8 cellular contexts compared by ENCODE assay signal in genomic region chr1:226674892-226675719, GRCh38.
DNase-seq lines count a peak whose midpoint lies in the region; ATAC-seq and TF ChIP-seq lines count a peak whose summit lies in the region.

No MANE protein-coding gene starts in this region.

- DNase-seq in stimulated activated CD4-positive, alpha-beta T cell treated with anti-CD3 and anti-CD28 coated beads, Interleukin-15, amount 100 ng/mL, for 24 hours = peak; percentile 68
- DNase-seq in stimulated activated CD4-positive, alpha-beta T cell treated with anti-CD3 and anti-CD28 coated beads, Interleukin-2, amount 100 ng/mL, for 48 hours = no peak
- DNase-seq in activated CD4-positive, alpha-beta T cell treated with anti-CD3 and anti-CD28 coated beads, Interleukin-2, amount 10 ng/mL, durations not matched to agents 24 days and 14 days = peak; percentile 94
- DNase-seq in spleen = peak; percentile 90
- no peak for DNase-seq in SHP77 treated with DMSO at 0.1 percent for 48 hours (lab: John Stamatoyannopoulos, UW)
- DNase-seq in HT-29 (ENCODE audit: low spot score) = no peak

- peaks cover 76% of the 10 kb centered on the region for H3K4me1 Mint-ChIP-seq in activated CD4-positive, alpha-beta T cell treated with anti-CD3 and anti-CD28 coated beads, Interleukin-2, amount 10 ng/mL, durations not matched to agents 24 days and 14 days

- WGBS in esophagus, 2 donors = 50% methylated on average over 17 of the region's 17 CpGs
- 6 to 15% (median 8%) methylated on average over 17 of the region's 17 CpGs for WGBS in spleen, 5 donors

- H3K36me3 Mint-ChIP-seq in activated CD4-positive, alpha-beta T cell treated with anti-CD3 and anti-CD28 coated beads, Interleukin-2, amount 10 ng/mL, durations not matched to agents 24 days and 14 days (ENCODE audit: low read depth) = peaks cover 32% of the 10 kb centered on the region

- H3K27ac Mint-ChIP-seq in activated CD4-positive, alpha-beta T cell treated with anti-CD3 and anti-CD28 coated beads, Interleukin-2, amount 10 ng/mL, durations not matched to agents 24 days and 14 days = peak overlapping the region; percentile 88

- no peaks in the 10 kb centered on the region for H3K9me3 Mint-ChIP-seq in activated CD4-positive, alpha-beta T cell treated with anti-CD3 and anti-CD28 coated beads, Interleukin-2, amount 10 ng/mL, durations not matched to agents 24 days and 14 days

- H3K4me1 ChIP-seq in esophagus (ENCODE audit: control insufficient read depth in 2 of 2, insufficient read depth in 2 of 2, low read length in 1 of 2) (peaks cover 12 to 22% of the 10 kb centered on the region in 2 donors), spleen (peaks cover 0 to 100% (median 86%) of the 10 kb centered on the region in 6 donors)

- H3K27me3 ChIP-seq in esophagus (ENCODE audit: control insufficient read depth in 1 of 2, insufficient read depth in 2 of 2, low read length in 2 of 2) (no peaks in the 10 kb centered on the region), spleen (replicated peaks in 1 of 7) (no peaks in the 10 kb centered on the region)

- peak; percentile 66 for ATAC-seq in HG03457 (IDR thresholded peaks at IDR 0.05; ENCODE audit: unreplicated experiment)

- TF ChIP-seq CTCF in spleen (IDR thresholded peaks at IDR 0.05 in 8 of 11, conservative IDR thresholded peaks at IDR 0.05 in 3 of 11) = peak in 1 of 11 experiments; percentile 19

- H3K4me3 ChIP-seq in esophagus (ENCODE audit: low read depth in 1 of 2, low read length in 2 of 2) (no peak overlapping the region), spleen (peak overlapping the region in 6 of 8 donors; percentile 4 to 63 (median 18))

- peak overlapping the region; percentile 66 for H3K4me3 Mint-ChIP-seq in activated CD4-positive, alpha-beta T cell treated with anti-CD3 and anti-CD28 coated beads, Interleukin-2, amount 10 ng/mL, durations not matched to agents 24 days and 14 days

- no peaks in the 10 kb centered on the region for H3K27me3 Mint-ChIP-seq in activated CD4-positive, alpha-beta T cell treated with anti-CD3 and anti-CD28 coated beads, Interleukin-2, amount 10 ng/mL, durations not matched to agents 24 days and 14 days

- H3K9me3 ChIP-seq in esophagus (ENCODE audit: control insufficient read depth in 2 of 2, insufficient read depth in 1 of 2, low read depth in 1 of 2, low read length in 1 of 2) (no peaks in the 10 kb centered on the region), spleen (no peaks in the 10 kb centered on the region)

- intact Hi-C loops in activated CD4-positive, alpha-beta T cell treated with anti-CD3 and anti-CD28 coated beads, Interleukin-2, amount 10 ng/mL, durations not matched to agents 24 days and 14 days (cut with micrococcal nuclease) = loop anchor here (1.0 to 5.0 kb wide), 2 partner anchors 64 to 207 kb away; partner anchors contain the start of gene ITPKB
- intact Hi-C loops in spleen (cut with DNase I; ENCODE audit: low total_unique reads) = no loop called here

- H3K36me3 ChIP-seq in esophagus (ENCODE audit: control insufficient read depth in 2 of 2, insufficient read depth in 2 of 2, low read length in 1 of 2) (no peaks in the 10 kb centered on the region), spleen (peaks cover 0 to 21% (median 5%) of the 10 kb centered on the region in 6 donors)

- no peak for TF ChIP-seq POLR2A in spleen (IDR thresholded peaks at IDR 0.05)

- H3K27ac ChIP-seq in esophagus (ENCODE audit: low read depth in 2 of 2, low read length in 1 of 2) (peak overlapping the region; percentile 69 to 77), spleen (peak overlapping the region; percentile 78 to 96 (median 92))

Comparison
In these comparisons a context has a peak if more than half of its experiments do, and no peak if none do; other contexts are left out.
1. DNase-seq: peak in stimulated activated CD4-positive, alpha-beta T cell treated with anti-CD3 and anti-CD28 coated beads, Interleukin-15, amount 100 ng/mL, for 24 hours (single experiment), activated CD4-positive, alpha-beta T cell treated with anti-CD3 and anti-CD28 coated beads, Interleukin-2, amount 10 ng/mL, durations not matched to agents 24 days and 14 days (single experiment) and spleen (single experiment); none in stimulated activated CD4-positive, alpha-beta T cell treated with anti-CD3 and anti-CD28 coated beads, Interleukin-2, amount 100 ng/mL, for 48 hours (0 of 2), SHP77 treated with DMSO at 0.1 percent for 48 hours (single experiment) and HT-29 (single experiment).
2. H3K4me3 ChIP-seq: peak in spleen (6 of 8); none in esophagus (0 of 2).